ENCODE assay signal across 14 cellular contexts in the genomic region with DNA sequence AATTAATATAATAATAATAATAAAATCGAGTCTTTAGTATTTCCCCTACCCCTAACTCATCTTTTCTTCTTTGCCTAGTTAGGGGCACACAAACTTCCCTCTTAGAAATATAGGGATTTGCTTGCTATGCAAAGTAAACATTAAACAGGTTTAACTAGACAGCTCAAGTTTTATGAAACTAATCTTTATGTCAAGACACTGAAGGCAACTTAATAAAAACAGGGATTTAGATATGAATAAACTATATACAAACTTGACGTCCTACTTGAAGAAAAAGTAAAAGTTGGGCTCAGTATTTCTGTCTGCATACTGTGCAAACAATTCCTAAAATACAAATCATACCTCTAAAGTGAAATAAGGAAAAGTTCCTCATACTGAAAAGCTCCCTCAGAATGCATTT. TPM values are rescaled to one million over a fixed set of nuclear protein-coding genes. Genes with fewer than 3 reads are reported as not detected.
A peak's percentile ranks its signal among the peaks of the same experiment; 100 is the strongest.
DNase-seq lines count a peak whose midpoint lies in the region.
"Had no signal": no experiment of that assay in that cellular context is flagged by ENCODE, and none has a peak within 500 bp of the region (broad histone marks: within the 10 kb centered on the region; RNA-seq: fewer than 3 reads in every experiment).

No MANE protein-coding gene starts in this region.

- no peaks in the 10 kb centered on the region for H3K36me3 Mint-ChIP-seq in activated CD4-positive, alpha-beta T cell treated with anti-CD3 and anti-CD28 coated beads, Interleukin-2, amount 10 ng/mL, durations not matched to agents 7 days and 5 days (ENCODE audit: low read depth)
- H3K36me3 Mint-ChIP-seq: IgD-negative memory B cell had no signal

- peaks cover 20% of the 10 kb centered on the region for H3K27me3 Mint-ChIP-seq in activated CD4-positive, alpha-beta T cell treated with anti-CD3 and anti-CD28 coated beads, Interleukin-2, amount 10 ng/mL, durations not matched to agents 7 days and 5 days

- H3K36me3 ChIP-seq in ACC112 (ENCODE audit: insufficient read depth, low read length) = no peaks in the 10 kb centered on the region
- H3K36me3 ChIP-seq in skeletal muscle satellite cell (ENCODE audit: insufficient read depth, low read length) = no peaks in the 10 kb centered on the region
- H3K36me3 ChIP-seq: SJSA1 had no signal

- peak overlapping the region; percentile 28; the same call in 1 of the 2 replicates for H3K27ac ChIP-seq in ACC112 (ENCODE audit: low read depth, low read length)
- H3K27ac ChIP-seq in epithelial cell of prostate = peak overlapping the region; percentile 21
- H3K27ac ChIP-seq: SJSA1 had no signal

- H3K4me3 ChIP-seq in ACC112 (ENCODE audit: low read depth, low read length) (no peak overlapping the region), skeletal muscle satellite cell (ENCODE audit: low read length) (no peak overlapping the region)
- H3K4me3 ChIP-seq: SJSA1 had no signal

- no peak overlapping the region for H3K4me3 Mint-ChIP-seq in activated CD4-positive, alpha-beta T cell treated with anti-CD3 and anti-CD28 coated beads, Interleukin-2, amount 10 ng/mL, durations not matched to agents 7 days and 5 days
- H3K4me3 Mint-ChIP-seq: IgD-negative memory B cell had no signal

- H3K9me3 ChIP-seq in skeletal muscle satellite cell (replicated peaks; ENCODE audit: low read length) = no peaks in the 10 kb centered on the region
- H3K9me3 ChIP-seq: SJSA1 had no signal

- no peaks in the 10 kb centered on the region for H3K4me1 Mint-ChIP-seq in activated CD4-positive, alpha-beta T cell treated with anti-CD3 and anti-CD28 coated beads, Interleukin-2, amount 10 ng/mL, durations not matched to agents 7 days and 5 days
- H3K4me1 Mint-ChIP-seq: IgD-negative memory B cell had no signal

- CTCF ChIA-PET in activated CD4-positive, alpha-beta T cell treated with anti-CD3 and anti-CD28 coated beads, Interleukin-2, amount 10 ng/mL, durations not matched to agents 7 days and 5 days (lab: Charles Lee) = no interaction called here

- DNase-seq in HT-29 (ENCODE audit: low spot score) = peak; percentile 30
- no peak for DNase-seq in epithelial cell of prostate (ENCODE audit: low read depth, low spot score)
- no peak for DNase-seq in activated CD4-positive, alpha-beta T cell treated with anti-CD3 and anti-CD28 coated beads, Interleukin-2, amount 10 ng/mL, durations not matched to agents 7 days and 5 days
- DNase-seq in NCI-H446 treated with DMSO at 0.1 percent for 48 hours (lab: John Stamatoyannopoulos, UW) = no peak
- no peak for DNase-seq in LoVo (ENCODE audit: low spot score)
- DNase-seq: C1 segment of cervical spinal cord, DMS153, NCI-H1417, NCI-H2029, NCI-H510A treated with DMSO at 0.1 percent for 48 hours had no signal

- H2AFZ ChIP-seq in ACC112 (ENCODE audit: low read length, unreplicated experiment) = no peak overlapping the region

- POLR2A ChIA-PET in activated CD4-positive, alpha-beta T cell treated with anti-CD3 and anti-CD28 coated beads, Interleukin-2, amount 10 ng/mL, durations not matched to agents 7 days and 5 days (lab: Charles Lee) = no interaction called here

- H3K4me1 ChIP-seq in ACC112 (ENCODE audit: control insufficient read depth, insufficient read depth, low read length, unreplicated experiment) (peaks cover 50% of the 10 kb centered on the region), skeletal muscle satellite cell (ENCODE audit: control insufficient read depth, insufficient read depth, low read length) (peaks cover 59% of the 10 kb centered on the region)

- peak overlapping the region; percentile 24 for H3K4me2 ChIP-seq in skeletal muscle satellite cell (ENCODE audit: low read length)

- no peaks in the 10 kb centered on the region for H3K79me2 ChIP-seq in ACC112 (ENCODE audit: control insufficient read depth, insufficient read depth, low read length, unreplicated experiment)

- peak overlapping the region; percentile 40 for H3K9ac ChIP-seq in skeletal muscle satellite cell (ENCODE audit: low read depth, low read length)

- H3K9me3 Mint-ChIP-seq in activated CD4-positive, alpha-beta T cell treated with anti-CD3 and anti-CD28 coated beads, Interleukin-2, amount 10 ng/mL, durations not matched to agents 7 days and 5 days = no peaks in the 10 kb centered on the region
- H3K9me3 Mint-ChIP-seq: IgD-negative memory B cell had no signal

- H3K27ac Mint-ChIP-seq in activated CD4-positive, alpha-beta T cell treated with anti-CD3 and anti-CD28 coated beads, Interleukin-2, amount 10 ng/mL, durations not matched to agents 7 days and 5 days = no peak overlapping the region
- H3K27ac Mint-ChIP-seq: IgD-negative memory B cell had no signal

- H3K27me3 ChIP-seq in ACC112 (ENCODE audit: insufficient read depth, low read length) = no peaks in the 10 kb centered on the region
- H3K27me3 ChIP-seq in skeletal muscle satellite cell (ENCODE audit: control insufficient read depth, insufficient read depth, low read length) = no peaks in the 10 kb centered on the region
- H3K27me3 ChIP-seq: SJSA1 had no signal

RNA-seq across cellular contexts. Expression of a gene that starts 52.1 kb away (rescaled TPM):
- total RNA-seq in HT-29 (2014; rRNA removed; shearing (Covaris generic)) = 14.0 and 14.8 TPM in 2 replicates
- total RNA-seq in skeletal muscle satellite cell (2012; rRNA removed) = 125 and 199 TPM in 2 replicates
- not detected for total RNA-seq in activated CD4-positive, alpha-beta T cell treated with anti-CD3 and anti-CD28 coated beads, Interleukin-2, amount 10 ng/mL, durations not matched to agents 7 days and 5 days

Comparison
In these comparisons a context has a peak if more than half of its experiments do, and no peak if none do; other contexts are left out.
1. RNA of a gene that starts 52.1 kb away (total RNA-seq): 14.0 to 14.8 TPM in HT-29; not detected in activated CD4-positive, alpha-beta T cell treated with anti-CD3 and anti-CD28 coated beads, Interleukin-2, amount 10 ng/mL, durations not matched to agents 7 days and 5 days; every median in the first group is over 10 times any median in the second.